ENCODE assay signal across 26 cellular contexts in genomic region chr6:156967852-156968251, GRCh38.
"Had no signal": no experiment of that assay in that cellular context is flagged by ENCODE, and none has a peak within 500 bp of the region (broad histone marks: within the 10 kb centered on the region; RNA-seq: fewer than 3 reads in every experiment).

No MANE protein-coding gene starts in this region.

- H3K27me3 ChIP-seq: colonic mucosa, gastrocnemius medialis, hepatocyte, ovary, sigmoid colon, tibial nerve, upper lobe of right lung, uterus had no signal

- H3K4me3 ChIP-seq: colonic mucosa, gastrocnemius medialis, hepatocyte, left ventricle myocardium inferior, lower lobe of right lung, ovary, sigmoid colon, thoracic aorta, tibial nerve, upper lobe of right lung, uterus had no signal

- H3K4me1 ChIP-seq: colonic mucosa had no signal

- H3K27ac Mint-ChIP-seq: dendritic cell treated with granulocyte-macrophage colony-stimulating factor and Interleukin-4, amounts not matched to agents 40 ng/mL and 50 ng/mL, for 4 days; endodermal cell; stimulated activated effector memory CD8-positive, alpha-beta T cell treated with anti-CD3 and anti-CD28 coated beads, Interleukin-12 subunit alpha, Interleukin-12 subunit beta, amount 100 ng/mL, for 72 hours; stimulated activated naive CD8-positive, alpha-beta T cell treated with anti-CD3 and anti-CD28 coated beads, Interleukin-15, Interleukin-2, amounts not matched to agents 100 ng/mL and 50 ng/mL, for 24 hours had no signal

- DNase-seq: colonic mucosa; effector CD8-positive, alpha-beta T cell; endodermal cell; foreskin fibroblast; gastrocnemius medialis; head of caudate nucleus; left colon; left ventricle myocardium inferior; lower lobe of right lung; natural killer cell; occipital lobe; ovary; posterior cingulate gyrus; sigmoid colon; stimulated activated CD4-positive, alpha-beta T cell treated with anti-CD3 and anti-CD28 coated beads, Interleukin-2, amount 100 ng/mL, for 24 hours; stimulated activated CD4-positive, alpha-beta T cell treated with anti-CD3 and anti-CD28 coated beads, Interleukin-4, amount 100 ng/mL, for 24 hours; upper lobe of right lung; uterus had no signal

- ATAC-seq: esophagus mucosa; gastrocnemius medialis; left colon; lower lobe of right lung; natural killer cell; stimulated activated effector memory CD8-positive, alpha-beta T cell treated with anti-CD3 and anti-CD28 coated beads, Interleukin-12 subunit alpha, Interleukin-12 subunit beta, amount 100 ng/mL, for 72 hours; upper lobe of right lung had no signal

- H3K9me3 Mint-ChIP-seq: dendritic cell treated with granulocyte-macrophage colony-stimulating factor and Interleukin-4, amounts not matched to agents 40 ng/mL and 50 ng/mL, for 4 days; endodermal cell; natural killer cell; stimulated activated effector memory CD8-positive, alpha-beta T cell treated with anti-CD3 and anti-CD28 coated beads, Interleukin-12 subunit alpha, Interleukin-12 subunit beta, amount 100 ng/mL, for 72 hours; stimulated activated naive CD8-positive, alpha-beta T cell treated with anti-CD3 and anti-CD28 coated beads, Interleukin-15, Interleukin-2, amounts not matched to agents 100 ng/mL and 50 ng/mL, for 24 hours had no signal

- H3K27me3 Mint-ChIP-seq: dendritic cell treated with granulocyte-macrophage colony-stimulating factor and Interleukin-4, amounts not matched to agents 40 ng/mL and 50 ng/mL, for 4 days; stimulated activated naive CD8-positive, alpha-beta T cell treated with anti-CD3 and anti-CD28 coated beads, Interleukin-15, Interleukin-2, amounts not matched to agents 100 ng/mL and 50 ng/mL, for 24 hours had no signal

- H3K36me3 Mint-ChIP-seq: natural killer cell; stimulated activated effector memory CD8-positive, alpha-beta T cell treated with anti-CD3 and anti-CD28 coated beads, Interleukin-12 subunit alpha, Interleukin-12 subunit beta, amount 100 ng/mL, for 72 hours had no signal

- H3K36me3 ChIP-seq: colonic mucosa, gastrocnemius medialis, left ventricle myocardium inferior, lower lobe of right lung, ovary, sigmoid colon, thoracic aorta, tibial nerve, upper lobe of right lung, uterus had no signal

- H2AFZ ChIP-seq: hepatocyte had no signal

- H3K27ac ChIP-seq: colonic mucosa, epithelial cell of prostate, hepatocyte, left ventricle myocardium inferior, lower lobe of right lung, ovary, sigmoid colon, thoracic aorta, tibial nerve, upper lobe of right lung, uterus had no signal

- H3K9me3 ChIP-seq: colonic mucosa, gastrocnemius medialis, left ventricle myocardium inferior, lower lobe of right lung, ovary, sigmoid colon, thoracic aorta, tibial nerve, upper lobe of right lung, uterus had no signal

- H3K4me3 Mint-ChIP-seq: dendritic cell treated with granulocyte-macrophage colony-stimulating factor and Interleukin-4, amounts not matched to agents 40 ng/mL and 50 ng/mL, for 4 days; endodermal cell; natural killer cell; stimulated activated effector memory CD8-positive, alpha-beta T cell treated with anti-CD3 and anti-CD28 coated beads, Interleukin-12 subunit alpha, Interleukin-12 subunit beta, amount 100 ng/mL, for 72 hours; stimulated activated naive CD8-positive, alpha-beta T cell treated with anti-CD3 and anti-CD28 coated beads, Interleukin-15, Interleukin-2, amounts not matched to agents 100 ng/mL and 50 ng/mL, for 24 hours had no signal

- H3K4me2 ChIP-seq: hepatocyte had no signal
